1 cellular context compared by ENCODE assay signal in the genomic region with DNA sequence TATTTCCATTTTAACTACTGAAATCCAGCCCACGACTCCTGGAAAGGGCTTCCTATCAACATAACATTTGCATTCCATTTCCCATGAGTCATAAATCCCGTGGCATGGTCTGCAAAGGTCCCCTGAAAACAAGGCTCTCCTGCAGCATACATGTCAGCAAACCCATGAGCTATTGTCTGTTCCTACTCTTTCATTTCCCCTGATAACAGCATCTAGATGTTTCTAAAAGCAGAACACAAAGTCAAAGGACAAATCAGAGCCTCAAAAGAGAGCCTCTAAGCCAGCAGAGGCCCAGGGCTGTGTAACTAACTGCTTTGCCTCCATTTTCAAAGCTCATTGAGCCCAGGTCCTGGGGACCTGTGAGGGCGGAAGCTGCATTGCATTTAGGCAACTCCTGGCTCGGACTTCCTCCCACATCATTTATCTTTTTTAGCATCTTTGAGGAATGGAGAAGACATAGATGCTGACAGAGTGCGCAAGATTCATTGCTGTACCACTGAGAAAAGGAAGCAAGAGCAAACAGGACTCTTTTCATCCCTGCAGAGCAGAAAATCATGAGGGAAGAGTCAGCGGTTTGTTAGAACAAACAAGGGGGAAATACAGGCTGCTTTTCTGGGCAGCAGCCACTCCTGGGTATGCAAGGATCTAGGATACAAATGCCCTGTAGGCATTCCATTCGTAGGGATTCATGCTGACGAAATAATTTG.
TF ChIP-seq lines count a peak whose summit lies in the region.

No MANE protein-coding gene starts in this region.

TF ChIP-seq in HepG2, 621 proteins besides CTCF, POLR2A, EP300 and RAD21 (continued from another document):
- TF ChIP-seq ZSCAN9 (CRISPR knock-in tag; IDR thresholded peaks at IDR 0.05; ENCODE audit: borderline replicate concordance) (no peak), JARID2 (CRISPR knock-in tag; IDR thresholded peaks at IDR 0.05; ENCODE audit: insufficient replicate concordance) (no peak), MEF2D (CRISPR knock-in tag; IDR thresholded peaks at IDR 0.05) (no peak), MAZ (IDR thresholded peaks at IDR 0.05; ENCODE audit: borderline replicate concordance, low read depth, low read length) (no peak), MAZ (CRISPR knock-in tag; IDR thresholded peaks at IDR 0.05; ENCODE audit: low read depth) (no peak), BRCA1 (CRISPR knock-in tag; IDR thresholded peaks at IDR 0.05) (no peak)
TF ChIP-seq in HepG2: peak in this region for 0.
